In the genomic region with DNA sequence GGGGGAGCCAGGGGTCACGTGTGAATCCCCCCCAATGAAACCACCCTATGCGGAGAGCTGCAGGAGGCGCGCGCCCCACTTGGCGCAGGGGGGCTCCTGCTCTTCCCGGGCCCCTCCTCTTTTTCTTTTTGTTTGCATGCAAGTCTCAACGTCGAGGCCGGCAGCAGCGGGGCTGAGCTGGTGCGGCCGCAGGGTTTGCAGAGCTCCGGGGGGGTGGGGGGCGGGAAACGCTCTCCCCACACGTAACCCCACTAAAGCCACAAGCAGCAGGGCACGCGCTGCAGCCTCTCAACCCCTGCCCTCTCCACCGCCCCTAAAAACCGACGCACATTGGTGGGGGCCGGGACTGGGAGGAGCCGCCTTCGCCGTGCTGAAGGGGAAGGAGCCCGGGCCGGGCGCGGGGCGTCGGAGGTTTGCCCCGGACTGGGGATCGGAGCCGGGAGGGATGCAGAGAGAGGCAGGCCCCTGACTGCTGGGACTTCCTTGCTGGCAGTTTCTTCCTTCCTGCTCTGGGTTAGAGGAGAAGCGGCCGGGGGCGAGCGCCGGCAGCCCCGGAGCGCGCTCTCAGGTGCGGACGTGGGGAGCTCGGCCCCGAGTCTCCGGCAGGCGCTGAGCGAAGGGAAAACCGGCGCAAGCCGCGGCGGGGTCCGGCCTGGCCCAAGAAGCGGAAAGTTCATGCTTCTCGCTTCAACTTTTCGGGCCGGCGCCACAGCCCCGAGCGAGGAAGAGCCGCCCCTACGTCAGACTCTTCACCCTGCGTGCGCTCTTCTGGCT, we compare ENCODE assay signal across 8 cellular contexts. TPM values are rescaled to one million over a fixed set of nuclear protein-coding genes. Genes with fewer than 3 reads are reported as not detected.
A peak's percentile ranks its signal among the peaks of the same experiment; 100 is the strongest.
DNase-seq lines count a peak whose midpoint lies in the region; TF ChIP-seq lines count a peak whose summit lies in the region.

No MANE protein-coding gene starts in this region.

- POLR2A ChIA-PET in HEK293T (lab: Yijun Ruan, JAX), result interaction anchor here (0.9 to 1.5 kb wide), 2 partner anchors 12 to 84 kb away, joined by 3 to 5 read pairs; no protein-coding TSS in a partner anchor
- POLR2A ChIA-PET in activated CD4-positive, alpha-beta memory T cell treated with anti-CD3 and anti-CD28 coated beads for 36 hours (lab: Charles Lee), result interaction anchor here (0.5 to 8.8 kb wide), 22 partner anchors 9 to 437 kb away, joined by 3 to 114 read pairs (median 5); a partner anchor contains a TSS

- peak overlapping the region; percentile 81 to 91 for H3K27ac ChIP-seq in mucosa of rectum (ENCODE audit: low read depth in 2 of 2, low read length in 2 of 2)

- CTCF ChIA-PET in HEK293T (lab: Yijun Ruan, JAX), result no interaction called here
- CTCF ChIA-PET in activated CD4-positive, alpha-beta memory T cell treated with anti-CD3 and anti-CD28 coated beads for 36 hours (lab: Charles Lee), result interaction anchor here (0.6 to 7.7 kb wide), 7 partner anchors 6 to 479 kb away, joined by 3 to 79 read pairs (median 23); no protein-coding TSS in a partner anchor

- no peaks in the 10 kb centered on the region for H3K4me1 ChIP-seq in endocrine pancreas (ENCODE audit: control insufficient read depth, insufficient read depth, low read length)
- H3K4me1 ChIP-seq in mucosa of rectum (ENCODE audit: control insufficient read depth in 2 of 2, insufficient read depth in 2 of 2, low read length in 2 of 2), result peaks cover 10 to 29% of the 10 kb centered on the region in 2 donors

- H3K4me3 Mint-ChIP-seq in activated CD4-positive, alpha-beta memory T cell treated with anti-CD3 and anti-CD28 coated beads for 36 hours, result peak overlapping the region; percentile 70
- peak overlapping the region; percentile 91 for H3K4me3 Mint-ChIP-seq in stimulated activated naive CD8-positive, alpha-beta T cell treated with anti-CD3 and anti-CD28 coated beads, Interleukin-15, Interleukin-2, amounts not matched to agents 100 ng/mL and 50 ng/mL, for 24 hours

- no peaks in the 10 kb centered on the region for H3K9me3 Mint-ChIP-seq in activated CD4-positive, alpha-beta memory T cell treated with anti-CD3 and anti-CD28 coated beads for 36 hours
- H3K9me3 Mint-ChIP-seq in stimulated activated naive CD8-positive, alpha-beta T cell treated with anti-CD3 and anti-CD28 coated beads, Interleukin-15, Interleukin-2, amounts not matched to agents 100 ng/mL and 50 ng/mL, for 24 hours, result no peaks in the 10 kb centered on the region

- intact Hi-C loops in activated CD4-positive, alpha-beta memory T cell treated with anti-CD3 and anti-CD28 coated beads for 36 hours (cut with micrococcal nuclease), result no loop called here

- no peaks in the 10 kb centered on the region for H3K27me3 Mint-ChIP-seq in activated CD4-positive, alpha-beta memory T cell treated with anti-CD3 and anti-CD28 coated beads for 36 hours
- H3K27me3 Mint-ChIP-seq in stimulated activated naive CD8-positive, alpha-beta T cell treated with anti-CD3 and anti-CD28 coated beads, Interleukin-15, Interleukin-2, amounts not matched to agents 100 ng/mL and 50 ng/mL, for 24 hours, result no peaks in the 10 kb centered on the region

- peaks cover 32% of the 10 kb centered on the region for H3K36me3 Mint-ChIP-seq in activated CD4-positive, alpha-beta memory T cell treated with anti-CD3 and anti-CD28 coated beads for 36 hours
- peaks cover 37% of the 10 kb centered on the region for H3K36me3 Mint-ChIP-seq in stimulated activated naive CD8-positive, alpha-beta T cell treated with anti-CD3 and anti-CD28 coated beads, Interleukin-15, Interleukin-2, amounts not matched to agents 100 ng/mL and 50 ng/mL, for 24 hours (ENCODE audit: low read depth)

- peak overlapping the region; percentile 69 for H3K9ac ChIP-seq in endocrine pancreas (ENCODE audit: control insufficient read depth, insufficient read depth, low read length)
- peak overlapping the region; percentile 75 to 82 for H3K9ac ChIP-seq in mucosa of rectum (ENCODE audit: low read depth in 1 of 2, low read length in 2 of 2)

- no peak for TF ChIP-seq CTCF in GM12864 (IDR thresholded peaks at IDR 0.05; ENCODE audit: low read depth, low read length, missing control alignments)

- H3K9me3 ChIP-seq in endocrine pancreas (ENCODE audit: control insufficient read depth, low read length) (no peaks in the 10 kb centered on the region), mucosa of rectum (ENCODE audit: control insufficient read depth in 2 of 2, low read length in 2 of 2) (no peaks in the 10 kb centered on the region)

- DNase-seq in GM12864 (ENCODE audit: low read depth) (no peak), HEK293T (ENCODE audit: extremely low spot score) (peak; percentile 31), NCI-H1694 treated with DMSO at 0.1 percent for 48 hours (lab: John Stamatoyannopoulos, UW) (peak; percentile 63), cerebellum (ENCODE audit: low spot score) (no peak)
- DNase-seq in activated CD4-positive, alpha-beta memory T cell treated with anti-CD3 and anti-CD28 coated beads for 36 hours, result peak; percentile 83

- peaks cover 64% of the 10 kb centered on the region for H3K4me1 Mint-ChIP-seq in activated CD4-positive, alpha-beta memory T cell treated with anti-CD3 and anti-CD28 coated beads for 36 hours (ENCODE audit: low read depth)
- peaks cover 68% of the 10 kb centered on the region for H3K4me1 Mint-ChIP-seq in stimulated activated naive CD8-positive, alpha-beta T cell treated with anti-CD3 and anti-CD28 coated beads, Interleukin-15, Interleukin-2, amounts not matched to agents 100 ng/mL and 50 ng/mL, for 24 hours (ENCODE audit: low read depth)

- H3K27me3 ChIP-seq in endocrine pancreas (ENCODE audit: control insufficient read depth, insufficient read depth, low read length), result no peaks in the 10 kb centered on the region
- H3K27me3 ChIP-seq in mucosa of rectum (ENCODE audit: control insufficient read depth in 2 of 2, insufficient read depth in 2 of 2, low read length in 2 of 2), result peaks cover 18 to 24% of the 10 kb centered on the region in 2 donors

- peak overlapping the region; percentile 94 for H3K27ac Mint-ChIP-seq in activated CD4-positive, alpha-beta memory T cell treated with anti-CD3 and anti-CD28 coated beads for 36 hours
- peak overlapping the region; percentile 84 for H3K27ac Mint-ChIP-seq in stimulated activated naive CD8-positive, alpha-beta T cell treated with anti-CD3 and anti-CD28 coated beads, Interleukin-15, Interleukin-2, amounts not matched to agents 100 ng/mL and 50 ng/mL, for 24 hours

- H3K4me3 ChIP-seq in GM12864 (ENCODE audit: low read depth, low read length), result peak overlapping the region; percentile 62
- H3K4me3 ChIP-seq in endocrine pancreas (ENCODE audit: control insufficient read depth, insufficient read depth, low read length), result peak overlapping the region; percentile 44
- peak overlapping the region; percentile 69 to 76 for H3K4me3 ChIP-seq in mucosa of rectum (ENCODE audit: low read length in 2 of 2)

- no peaks in the 10 kb centered on the region for H3K36me3 ChIP-seq in endocrine pancreas (ENCODE audit: control insufficient read depth, insufficient read depth, low read length)
- H3K36me3 ChIP-seq in mucosa of rectum (ENCODE audit: control insufficient read depth in 2 of 2, insufficient read depth in 2 of 2, low read length in 2 of 2), result no peaks in the 10 kb centered on the region

TF ChIP-seq in HEK293T, 16 proteins besides CTCF, POLR2A, EP300 and RAD21:
- TF ChIP-seq, protein P1, sequence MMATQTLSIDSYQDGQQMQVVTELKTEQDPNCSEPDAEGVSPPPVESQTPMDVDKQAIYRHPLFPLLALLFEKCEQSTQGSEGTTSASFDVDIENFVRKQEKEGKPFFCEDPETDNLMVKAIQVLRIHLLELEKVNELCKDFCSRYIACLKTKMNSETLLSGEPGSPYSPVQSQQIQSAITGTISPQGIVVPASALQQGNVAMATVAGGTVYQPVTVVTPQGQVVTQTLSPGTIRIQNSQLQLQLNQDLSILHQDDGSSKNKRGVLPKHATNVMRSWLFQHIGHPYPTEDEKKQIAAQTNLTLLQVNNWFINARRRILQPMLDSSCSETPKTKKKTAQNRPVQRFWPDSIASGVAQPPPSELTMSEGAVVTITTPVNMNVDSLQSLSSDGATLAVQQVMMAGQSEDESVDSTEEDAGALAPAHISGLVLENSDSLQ (IDR thresholded peaks at IDR 0.05), result no peak
- TF ChIP-seq BHLHE40 (IDR thresholded peaks at IDR 0.05; ENCODE audit: borderline replicate concordance) (no peak), NFRKB (IDR thresholded peaks at IDR 0.05) (no peak), SUZ12 (IDR thresholded peaks at IDR 0.05) (no peak), L3MBTL2 (conservative IDR thresholded peaks at IDR 0.05) (peak; percentile 52; the same call in 1 of the 2 replicates), HDGF (IDR thresholded peaks at IDR 0.05; ENCODE audit: borderline replicate concordance) (no peak)

RNA-seq across cellular contexts. Expression of a gene that starts 0.9 kb away (rescaled TPM):
- 100 to 1,000 TPM; 109 to 112 TPM for total RNA-seq in activated CD4-positive, alpha-beta memory T cell treated with anti-CD3 and anti-CD28 coated beads for 36 hours
- 71.4 TPM for total RNA-seq in cerebellum

Comparison
In these comparisons a context has a peak if more than half of its experiments do, and no peak if none do; other contexts are left out.
1. DNase-seq: peak in HEK293T (single experiment), NCI-H1694 treated with DMSO at 0.1 percent for 48 hours (single experiment) and activated CD4-positive, alpha-beta memory T cell treated with anti-CD3 and anti-CD28 coated beads for 36 hours (single experiment); none in GM12864 (single experiment) and cerebellum (single experiment).
2. Peak in every context shown above with its lines, with median percentiles within 50 percentile points of each other: H3K4me3 ChIP-seq.